ENCODE assay signal across 1 cellular context in genomic region chr7:86598721-86599120, GRCh38.
TF ChIP-seq lines count a peak whose summit lies in the region.

No MANE protein-coding gene starts in this region.

TF ChIP-seq in GM23338, 12 proteins besides CTCF, POLR2A, EP300 and RAD21 (continued from another document):
- TF ChIP-seq ZNF462 (CRISPR knock-in tag; IDR thresholded peaks at IDR 0.05), result no peak
- TF ChIP-seq ZNF331 (CRISPR knock-in tag; IDR thresholded peaks at IDR 0.05; ENCODE audit: low read depth), result no peak
- no peak for TF ChIP-seq CREB1 (CRISPR knock-in tag; IDR thresholded peaks at IDR 0.05; ENCODE audit: low read depth)
- no peak for TF ChIP-seq EZH2phosphoT487 (IDR thresholded peaks at IDR 0.05; ENCODE audit: unreplicated experiment)
